9 cellular contexts compared by ENCODE assay signal in genomic region chr2:217086038-217086522, GRCh38.
DNase-seq lines count a peak whose midpoint lies in the region; ATAC-seq and TF ChIP-seq lines count a peak whose summit lies in the region.
"Had no signal": no experiment of that assay in that cellular context is flagged by ENCODE, and none has a peak within 500 bp of the region (broad histone marks: within the 10 kb centered on the region; RNA-seq: fewer than 3 reads in every experiment).

No MANE protein-coding gene starts in this region.

- H3K36me3 ChIP-seq in GM06990 (ENCODE audit: control insufficient read depth, insufficient read depth, low read length): no peaks in the 10 kb centered on the region

- no peak overlapping the region for H3K4me3 ChIP-seq in GM06990 (replicated peaks; ENCODE audit: low read depth, low read length)

- peak; percentile 67 for DNase-seq in GM06990 (ENCODE audit: extremely low read depth, insufficient read length)
- DNase-seq in NOMO-1 treated with dmso at 0.1 percent for 144 hours (lab: John Stamatoyannopoulos, UW; ENCODE audit: unreplicated experiment): peak; percentile 79
- DNase-seq in glomerular visceral epithelial cell (ENCODE audit: extremely low spot score): peak; percentile 90
- no peak for DNase-seq in T-helper 1 cell
- no peak for DNase-seq in HK-2 (ENCODE audit: unreplicated experiment)
- DNase-seq in NCI-H1436 (lab: John Stamatoyannopoulos, UW): no peak
- DNase-seq: occipital lobe had no signal

- H3K27me3 ChIP-seq in GM06990 (replicated peaks; ENCODE audit: control insufficient read depth, insufficient read depth, low read length): no peaks in the 10 kb centered on the region

- TF ChIP-seq CTCF in GM06990 (IDR thresholded peaks at IDR 0.05; ENCODE audit: insufficient read depth, low read length, poor library complexity, severe bottlenecking): no peak

- ATAC-seq in GM21423 (IDR thresholded peaks at IDR 0.05; ENCODE audit: unreplicated experiment): peak; percentile 47
- no peak for ATAC-seq in GM21526 (IDR thresholded peaks at IDR 0.05; ENCODE audit: low FRiP score, unreplicated experiment)

Comparison
In these comparisons a context has a peak if more than half of its experiments do, and no peak if none do; other contexts are left out.
1. DNase-seq: peak in GM06990 (single experiment), NOMO-1 treated with dmso at 0.1 percent for 144 hours (single experiment) and glomerular visceral epithelial cell (single experiment); none in T-helper 1 cell (0 of 5), HK-2 (single experiment) and NCI-H1436 (single experiment).